In genomic region chr11:8070417-8071101, GRCh38 we compare ENCODE assay signal across 8 cellular contexts. TPM values are rescaled to one million over a fixed set of nuclear protein-coding genes. Genes with fewer than 3 reads are reported as not detected.
DNase-seq lines count a peak whose midpoint lies in the region; ATAC-seq and TF ChIP-seq lines count a peak whose summit lies in the region.

No MANE protein-coding gene starts in this region.

- H3K36me3 ChIP-seq in RWPE2 (ENCODE audit: low read depth) = no peaks in the 10 kb centered on the region

- H3K4me1 Mint-ChIP-seq in glutamatergic neuron (ENCODE audit: low read depth, unreplicated experiment) = peaks cover 50% of the 10 kb centered on the region
- H3K4me1 Mint-ChIP-seq in CD4-positive, alpha-beta T cell (ENCODE audit: low read depth) = no peaks in the 10 kb centered on the region
- H3K4me1 Mint-ChIP-seq in T-helper 2 cell treated with Interferon-gamma antibody and Interleukin-4, amounts not matched to agents 5 μg/mL and 100 μg/mL, for 36 hours (ENCODE audit: low read depth) = no peaks in the 10 kb centered on the region

- H3K27ac ChIP-seq in RWPE2 (ENCODE audit: poor library complexity, severe bottlenecking) = no peak overlapping the region
- H3K27ac ChIP-seq in CD4-positive, alpha-beta T cell (ENCODE audit: low read depth, low read length) = no peak overlapping the region

- H3K36me3 Mint-ChIP-seq in glutamatergic neuron (ENCODE audit: unreplicated experiment) = no peaks in the 10 kb centered on the region
- H3K36me3 Mint-ChIP-seq in CD4-positive, alpha-beta T cell (ENCODE audit: low read depth) = no peaks in the 10 kb centered on the region
- no peaks in the 10 kb centered on the region for H3K36me3 Mint-ChIP-seq in T-helper 2 cell treated with Interferon-gamma antibody and Interleukin-4, amounts not matched to agents 5 μg/mL and 100 μg/mL, for 36 hours (ENCODE audit: low read depth)

- H3K9me3 ChIP-seq in RWPE2 (ENCODE audit: severe bottlenecking) = no peaks in the 10 kb centered on the region
- no peaks in the 10 kb centered on the region for H3K9me3 ChIP-seq in CD4-positive, alpha-beta T cell (ENCODE audit: control insufficient read depth, low read length)

- POLR2A ChIA-PET in CD4-positive, alpha-beta T cell (lab: Charles Lee) = no interaction called here

- CTCF ChIA-PET in CD4-positive, alpha-beta T cell (lab: Charles Lee) = no interaction called here

- no peaks in the 10 kb centered on the region for H3K27me3 ChIP-seq in RWPE2 (ENCODE audit: insufficient read depth, poor library complexity, severe bottlenecking)
- peaks cover 4% of the 10 kb centered on the region for H3K27me3 ChIP-seq in CD4-positive, alpha-beta T cell (ENCODE audit: control insufficient read depth, insufficient read depth, low read length)

- H3K4me1 ChIP-seq in RWPE2 (ENCODE audit: insufficient read depth, poor library complexity, severe bottlenecking) = peaks cover 8% of the 10 kb centered on the region

- peaks cover 7% of the 10 kb centered on the region for H3K9me3 Mint-ChIP-seq in glutamatergic neuron (ENCODE audit: unreplicated experiment)
- H3K9me3 Mint-ChIP-seq in CD4-positive, alpha-beta T cell = no peaks in the 10 kb centered on the region
- H3K9me3 Mint-ChIP-seq in T-helper 2 cell treated with Interferon-gamma antibody and Interleukin-4, amounts not matched to agents 5 μg/mL and 100 μg/mL, for 36 hours = no peaks in the 10 kb centered on the region

- peak; percentile 42 for DNase-seq in EL
- DNase-seq in HFF-Myc (ENCODE audit: extremely low read depth, low read depth) = no peak
- no peak for DNase-seq in RWPE2 (ENCODE audit: low spot score)
- no peak for DNase-seq in glutamatergic neuron
- no peak for DNase-seq in CD4-positive, alpha-beta T cell
- DNase-seq in DMS153 treated with DMSO at 0.1 percent for 48 hours (lab: John Stamatoyannopoulos, UW; ENCODE audit: unreplicated experiment) = no peak
- no peak for DNase-seq in T-helper 2 cell treated with Interferon-gamma antibody and Interleukin-4, amounts not matched to agents 5 μg/mL and 100 μg/mL, for 36 hours (ENCODE audit: low spot score)
- DNase-seq in GF-D8 (lab: John Stamatoyannopoulos, UW) = no peak

- no peak overlapping the region for H3K4me3 Mint-ChIP-seq in glutamatergic neuron (ENCODE audit: unreplicated experiment)
- H3K4me3 Mint-ChIP-seq in CD4-positive, alpha-beta T cell = no peak overlapping the region
- H3K4me3 Mint-ChIP-seq in T-helper 2 cell treated with Interferon-gamma antibody and Interleukin-4, amounts not matched to agents 5 μg/mL and 100 μg/mL, for 36 hours = no peak overlapping the region

- peaks cover 13% of the 10 kb centered on the region for H3K27me3 Mint-ChIP-seq in glutamatergic neuron (ENCODE audit: unreplicated experiment)
- H3K27me3 Mint-ChIP-seq in CD4-positive, alpha-beta T cell = peaks cover 23% of the 10 kb centered on the region
- peaks cover 4% of the 10 kb centered on the region for H3K27me3 Mint-ChIP-seq in T-helper 2 cell treated with Interferon-gamma antibody and Interleukin-4, amounts not matched to agents 5 μg/mL and 100 μg/mL, for 36 hours (ENCODE audit: low read depth)

- H3K27ac Mint-ChIP-seq in glutamatergic neuron (ENCODE audit: unreplicated experiment) = no peak overlapping the region
- H3K27ac Mint-ChIP-seq in CD4-positive, alpha-beta T cell = no peak overlapping the region
- no peak overlapping the region for H3K27ac Mint-ChIP-seq in T-helper 2 cell treated with Interferon-gamma antibody and Interleukin-4, amounts not matched to agents 5 μg/mL and 100 μg/mL, for 36 hours

- peak; percentile 32 for TF ChIP-seq CTCF in HFF-Myc (IDR thresholded peaks at IDR 0.05; ENCODE audit: low read depth, low read length, missing control alignments)
- peak; percentile 50 for TF ChIP-seq CTCF in RWPE2 (IDR thresholded peaks at IDR 0.05; ENCODE audit: poor library complexity, severe bottlenecking)
- peak; percentile 36 for TF ChIP-seq CTCF in glutamatergic neuron (IDR thresholded peaks at IDR 0.05; ENCODE audit: partially characterized antibody, unreplicated experiment)
- no peak for TF ChIP-seq CTCF in CD4-positive, alpha-beta T cell (IDR thresholded peaks at IDR 0.05)

- H3K4me3 ChIP-seq in HFF-Myc (replicated peaks; ENCODE audit: low read depth, low read length) (no peak overlapping the region), RWPE2 (ENCODE audit: severe bottlenecking) (no peak overlapping the region)

- peak; percentile 51; the same call in 1 of the 3 replicates for ATAC-seq in RWPE2 (ENCODE audit: low read depth)
- ATAC-seq in CD4-positive, alpha-beta T cell (ENCODE audit: poor library complexity) = no peak

- intact Hi-C loops in CD4-positive, alpha-beta T cell (cut with DNase I, micrococcal nuclease) = no loop called here

RNA-seq across cellular contexts. Expression of gene TUB, which starts 10.5 kb away (rescaled TPM):
- 2.8 TPM for total RNA-seq in glutamatergic neuron (ENCODE audit: unreplicated experiment)
- total RNA-seq in CD4-positive, alpha-beta T cell = under 1 TPM in 1 of 2 experiments, not detected in 1; 0.08 TPM
